1 cellular context compared by ENCODE assay signal in genomic region chr6:61592238-61592637, GRCh38.
TF ChIP-seq lines count a peak whose summit lies in the region.

No MANE protein-coding gene starts in this region.

TF ChIP-seq in GM23338, 12 proteins besides CTCF, POLR2A, EP300 and RAD21 (continued from another document):
- TF ChIP-seq ZNF462 (CRISPR knock-in tag; IDR thresholded peaks at IDR 0.05) (no peak), JUNB (IDR thresholded peaks at IDR 0.05; ENCODE audit: unreplicated experiment) (no peak), STAT1 (IDR thresholded peaks at IDR 0.05; ENCODE audit: unreplicated experiment) (no peak), ZNF114 (CRISPR knock-in tag; IDR thresholded peaks at IDR 0.05) (no peak), ETS1 (IDR thresholded peaks at IDR 0.05) (no peak), CREB1 (CRISPR knock-in tag; IDR thresholded peaks at IDR 0.05; ENCODE audit: low read depth) (no peak), REST (IDR thresholded peaks at IDR 0.05; ENCODE audit: unreplicated experiment) (no peak), EZH2 (IDR thresholded peaks at IDR 0.05; ENCODE audit: low read depth, unreplicated experiment) (no peak), NANOG (IDR thresholded peaks at IDR 0.05; ENCODE audit: borderline replicate concordance) (no peak), EZH2phosphoT487 (IDR thresholded peaks at IDR 0.05; ENCODE audit: unreplicated experiment) (no peak), ZNF331 (CRISPR knock-in tag; IDR thresholded peaks at IDR 0.05; ENCODE audit: low read depth) (no peak)
